Comparison of ENCODE assay signal across 29 cellular contexts in the genomic region with DNA sequence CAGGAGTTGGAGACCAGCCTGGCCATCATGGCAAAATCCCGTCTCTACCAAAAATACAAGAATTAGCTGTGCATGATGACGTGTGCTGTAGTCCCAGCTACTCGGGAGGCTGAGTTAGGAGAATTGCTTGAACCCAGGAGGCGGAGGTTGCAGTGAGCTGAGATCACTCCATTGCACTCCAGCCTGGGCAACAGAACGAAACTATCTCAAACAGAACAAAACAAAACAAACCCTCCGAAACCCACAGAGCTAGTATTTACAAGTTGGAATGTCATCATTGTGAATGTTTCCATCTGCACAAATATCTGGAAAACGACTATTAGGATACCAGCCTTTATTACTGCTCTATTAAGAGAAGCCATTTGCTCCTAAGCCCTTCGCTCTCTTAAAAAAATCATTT. TPM values are rescaled to one million over a fixed set of nuclear protein-coding genes. Genes with fewer than 3 reads are reported as not detected.
DNase-seq lines count a peak whose midpoint lies in the region; ATAC-seq, FAIRE-seq and TF ChIP-seq lines count a peak whose summit lies in the region.
"Had no signal": no experiment of that assay in that cellular context is flagged by ENCODE, and none has a peak within 500 bp of the region (broad histone marks: within the 10 kb centered on the region; RNA-seq: fewer than 3 reads in every experiment).

No MANE protein-coding gene starts in this region.

- H3K4me3 ChIP-seq in HepG2 (replicated peaks in 1 of 3; ENCODE audit: insufficient read depth in 1 of 3, low read depth in 2 of 3, low read length in 3 of 3) (no peak overlapping the region), right lobe of liver (no peak overlapping the region), esophagus squamous epithelium (no peak overlapping the region)
- H3K4me3 ChIP-seq: GM12878, left ventricle myocardium inferior, right atrium auricular region, upper lobe of right lung had no signal

- H3K27me3 Mint-ChIP-seq in naive thymus-derived CD8-positive, alpha-beta T cell = no peaks in the 10 kb centered on the region

- H3K4me1 ChIP-seq in HepG2 (ENCODE audit: insufficient read depth, low read length) (peaks cover 37% of the 10 kb centered on the region), right lobe of liver (peaks cover 0 to 12% (median 6%) of the 10 kb centered on the region in 4 donors), esophagus squamous epithelium (peaks cover 0 to 75% (median 19%) of the 10 kb centered on the region in 3 donors)

- H3K9me3 Mint-ChIP-seq in naive thymus-derived CD8-positive, alpha-beta T cell = no peaks in the 10 kb centered on the region
- H3K9me3 Mint-ChIP-seq: activated CD4-positive, alpha-beta memory T cell treated with anti-CD3 and anti-CD28 coated beads, Interleukin-2, amount 10 ng/mL, durations not matched to agents 7 days and 5 days; activated naive CD4-positive, alpha-beta T cell treated with anti-CD3 and anti-CD28 coated beads, Interleukin-2, amount 50 U/mL, for 72 hours; activated T-helper 2 cell treated with anti-CD3 and anti-CD28 coated beads, Interferon-gamma antibody, Interleukin-2, Interleukin-4, amounts not matched to agents 10 μg/mL and 5 μg/mL and 100 μg/mL, durations not matched to agents 14 hours and 24 hours and 36 hours; CD8-positive, alpha-beta T cell had no signal

- no peak overlapping the region for H3K9ac ChIP-seq in HepG2 (ENCODE audit: insufficient read depth, low read depth, low read length)

- intact Hi-C loops in HepG2 (cut with micrococcal nuclease; ENCODE audit: unreplicated experiment) (no loop called here), right lobe of liver (cut with DNase I) (no loop called here), esophagus squamous epithelium (cut with DNase I) (loop anchor here (10.0 kb wide), 1 partner anchor 163 kb away; the partner anchor contains the start of gene KRT27)

- DNase-seq in HepG2 (ENCODE audit: low spot score) (no peak), right lobe of liver (no peak), esophagus squamous epithelium (lab: John Stamatoyannopoulos, UW) (no peak), RPMI8226 (no peak)
- no peak for DNase-seq in naive thymus-derived CD8-positive, alpha-beta T cell
- DNase-seq: activated CD4-positive, alpha-beta memory T cell treated with anti-CD3 and anti-CD28 coated beads, Interleukin-2, amount 10 ng/mL, durations not matched to agents 7 days and 5 days; activated CD8-positive, alpha-beta memory T cell treated with anti-CD3 and anti-CD28 coated beads, Interleukin-2, amount 50 U/mL, for 48 hours; AML-193; CD8-positive, alpha-beta T cell; H7; head of caudate nucleus; islet precursor cell; left ventricle myocardium inferior; NCI-H2029; NCI-H526; stimulated activated CD4-positive, alpha-beta T cell treated with anti-CD3 and anti-CD28 coated beads, Interleukin-4, amount 100 ng/mL, for 24 hours; T-helper 2 cell; upper lobe of right lung had no signal

- H3K36me3 Mint-ChIP-seq in naive thymus-derived CD8-positive, alpha-beta T cell = no peaks in the 10 kb centered on the region
- H3K36me3 Mint-ChIP-seq: CD8-positive, alpha-beta T cell had no signal

- no TSS peak for BruUV-seq in HepG2 (replicated peaks; lab: Mats Ljungman, UMichigan)

- CTCF ChIA-PET in HepG2 (lab: Yijun Ruan, JAX; ENCODE audit: low intra/inter-chr PET ratio, low total read pairs) = no interaction called here

- no peak overlapping the region for H2AFZ ChIP-seq in HepG2 (ENCODE audit: low read length)

- peak overlapping the region in 3 of 10 donors; percentile 37 to 68 (median 58) for H3K4me3 Mint-ChIP-seq in naive thymus-derived CD8-positive, alpha-beta T cell
- H3K4me3 Mint-ChIP-seq: activated CD4-positive, alpha-beta memory T cell treated with anti-CD3 and anti-CD28 coated beads, Interleukin-2, amount 10 ng/mL, durations not matched to agents 7 days and 5 days had no signal

- no peaks in the 10 kb centered on the region for H3K79me2 ChIP-seq in HepG2 (ENCODE audit: insufficient read depth, low read length)

- no peak for TF ChIP-seq CTCF in HepG2 (CRISPR knock-in tag; IDR thresholded peaks at IDR 0.05)
- TF ChIP-seq CTCF in right lobe of liver (IDR thresholded peaks at IDR 0.05) = no peak
- TF ChIP-seq CTCF in esophagus squamous epithelium (IDR thresholded peaks at IDR 0.05) = no peak

- peaks cover 0 to 26% of the 10 kb centered on the region in 2 experiments; a peak in 3 of 5 replicates for H3K27me3 ChIP-seq in HepG2 (ENCODE audit: control insufficient read depth in 1 of 2, insufficient read depth in 2 of 2, low read length in 2 of 2)
- H3K27me3 ChIP-seq in right lobe of liver = no peaks in the 10 kb centered on the region
- H3K27me3 ChIP-seq in esophagus squamous epithelium = peaks cover 0 to 29% (median 0%) of the 10 kb centered on the region in 4 donors
- H3K27me3 ChIP-seq: right atrium auricular region, upper lobe of right lung had no signal

- in situ Hi-C loops in HepG2 (cut with HindIII; ENCODE audit: extremely low pct_ligation_motif_present, low pct_unique_long_range_greater_than_20kb) = no loop called here

- no peak for FAIRE-seq in HepG2 (lab: Jason Lieb, UNC)
- FAIRE-seq: A204.1, GM12878 had no signal

- H3K27ac Mint-ChIP-seq in naive thymus-derived CD8-positive, alpha-beta T cell = peak overlapping the region in 7 of 10 donors; percentile 32 to 92 (median 73)

- H3K9me3 ChIP-seq in HepG2 (ENCODE audit: low read length) (no peaks in the 10 kb centered on the region), right lobe of liver (no peaks in the 10 kb centered on the region), esophagus squamous epithelium (no peaks in the 10 kb centered on the region)
- H3K9me3 ChIP-seq: left ventricle myocardium inferior, right atrium auricular region, upper lobe of right lung had no signal

- TF ChIP-seq RAD21 in HepG2 (CRISPR knock-in tag; IDR thresholded peaks at IDR 0.05) = no peak

- TF ChIP-seq EP300 in HepG2 (IDR thresholded peaks at IDR 0.05; ENCODE audit: low read depth in 2 of 2, low read length in 2 of 2) = no peak
- no peak for TF ChIP-seq EP300 in HepG2 (CRISPR knock-in tag; IDR thresholded peaks at IDR 0.05; ENCODE audit: borderline replicate concordance)

- TF ChIP-seq POLR2A in HepG2 (IDR thresholded peaks at IDR 0.05; ENCODE audit: insufficient read depth in 1 of 2, low read depth in 2 of 2, low read length in 2 of 2) (no peak), right lobe of liver (IDR thresholded peaks at IDR 0.05) (no peak), esophagus squamous epithelium (IDR thresholded peaks at IDR 0.05) (no peak)

- H3K27ac ChIP-seq in HepG2 (ENCODE audit: extremely low read length, insufficient read depth, low read length) (no peak overlapping the region), right lobe of liver (no peak overlapping the region), esophagus squamous epithelium (peak overlapping the region in 3 of 4 donors; percentile 24 to 69 (median 51))
- H3K27ac ChIP-seq: left ventricle myocardium inferior, right atrium auricular region, upper lobe of right lung had no signal

- POLR2A ChIA-PET in HepG2 (lab: Yijun Ruan, JAX) = no interaction called here
- POLR2A ChIA-PET in naive thymus-derived CD8-positive, alpha-beta T cell (lab: Charles Lee) = interaction anchor here (0.8 to 31.1 kb wide), 4 partner anchors 25 to 134 kb away, joined by 3 to 2269 read pairs (median 4); partner anchors contain the start of gene CCR7

- peaks cover 20 to 75% (median 71%) of the 10 kb centered on the region in 4 donors for H3K4me1 Mint-ChIP-seq in naive thymus-derived CD8-positive, alpha-beta T cell

- H4K20me1 ChIP-seq in HepG2 (ENCODE audit: insufficient read depth, low read length) = no peaks in the 10 kb centered on the region

- WGBS in HepG2 (ENCODE audit: low lambda C conversion rate) = 22% methylated on average over 8 of the region's 8 CpGs
- 43% methylated on average over 5 of the region's 8 CpGs for WGBS in right lobe of liver (ENCODE audit: insufficient coverage, low coverage, low lambda C conversion rate, missing lambda C conversion rate)
- WGBS in esophagus squamous epithelium, 2 donors = 61 to 74% methylated on average over 8 of the region's 8 CpGs

- H3K36me3 ChIP-seq in HepG2 (replicated peaks in 1 of 2; ENCODE audit: control insufficient read depth in 1 of 2, insufficient read depth in 2 of 2, low read length in 2 of 2) (no peaks in the 10 kb centered on the region), right lobe of liver (no peaks in the 10 kb centered on the region), esophagus squamous epithelium (no peaks in the 10 kb centered on the region)
- H3K36me3 ChIP-seq: left ventricle myocardium inferior, right atrium auricular region, upper lobe of right lung had no signal

- no peak overlapping the region for H3K4me2 ChIP-seq in HepG2 (ENCODE audit: low read depth, low read length)

- ATAC-seq in HepG2 = no peak
- ATAC-seq in right lobe of liver = no peak
- ATAC-seq in naive thymus-derived CD8-positive, alpha-beta T cell = no peak
- ATAC-seq in GM19023 (IDR thresholded peaks at IDR 0.05; ENCODE audit: unreplicated experiment) = no peak
- no peak for ATAC-seq in esophagus mucosa
- no peak for ATAC-seq in HG03139 (IDR thresholded peaks at IDR 0.05; ENCODE audit: unreplicated experiment)
- ATAC-seq: activated CD4-positive, CD25-positive, alpha-beta regulatory T cell treated with anti-CD3 and anti-CD28 coated beads, Interleukin-2, amount 50 U/mL, for 24 hours; activated naive CD4-positive, alpha-beta T cell treated with anti-CD3 and anti-CD28 coated beads, Interleukin-2, amount 50 U/mL, for 72 hours; GM12878; Right ventricle myocardium inferior; upper lobe of right lung had no signal

RNA-seq across cellular contexts. Expression of gene SMARCE1, which starts 26.1 kb away (rescaled TPM):
- 127 and 168 TPM in 2 replicates for total RNA-seq in HepG2 (2016; rRNA removed; fragmentation: Illumina TruSeq; extraction: Trizol)
- 29.3 and 32.5 TPM in 2 replicates for total RNA-seq in HepG2 (2016; cell fraction: cytosol; rRNA removed; fragmentation: Illumina TruSeq; extraction: Trizol; ENCODE audit: low read depth)
- 131 and 158 TPM in 2 replicates for total RNA-seq in HepG2 (2016; cell fraction: insoluble cytoplasmic fraction; rRNA removed; fragmentation: Illumina TruSeq; extraction: Trizol)
- total RNA-seq in HepG2 (2016; cell fraction: membrane; rRNA removed; fragmentation: Illumina TruSeq; extraction: Trizol) = 43.0 and 52.4 TPM in 2 replicates
- 127 and 130 TPM in 2 replicates for total RNA-seq in HepG2 (2016; cell fraction: nucleus; rRNA removed; fragmentation: Illumina TruSeq; extraction: Trizol)
- 34.6 and 43.5 TPM in 2 replicates for polyA plus RNA-seq in HepG2 (2011; rRNA removed)
- polyA plus RNA-seq in HepG2 (2011; cell fraction: cytosol; rRNA removed) = 18.5 and 25.3 TPM in 2 replicates
- polyA plus RNA-seq in HepG2 (2011; cell fraction: nucleus; rRNA removed) = 28.3 and 35.1 TPM in 2 replicates
- polyA plus RNA-seq in HepG2 (2012) = 73.1 and 98.6 TPM in 2 replicates
- 23.9 and 24.7 TPM in 2 replicates for polyA plus RNA-seq in HepG2 (2016; cell fraction: cytosol; fragmentation: Illumina TruSeq; extraction: Trizol; ENCODE audit: low read depth)
- 212 and 228 TPM in 2 replicates for polyA plus RNA-seq in HepG2 (2016; cell fraction: insoluble cytoplasmic fraction; fragmentation: Illumina TruSeq; extraction: Trizol; ENCODE audit: low read depth)
- 29.4 and 33.5 TPM in 2 replicates for polyA plus RNA-seq in HepG2 (2016; cell fraction: membrane; fragmentation: Illumina TruSeq; extraction: Trizol; ENCODE audit: low read depth)
- polyA plus RNA-seq in HepG2 (2016; cell fraction: nucleus; fragmentation: Illumina TruSeq; extraction: Trizol; ENCODE audit: insufficient read depth, low read depth) = 131 and 136 TPM in 2 replicates
- 17.7 and 44.6 TPM in 2 replicates for polyA minus RNA-seq in HepG2 (2011; rRNA and poly(A)+ RNA removed; ENCODE audit: low replicate concordance)
- polyA minus RNA-seq in HepG2 (2011; cell fraction: cytosol; rRNA and poly(A)+ RNA removed) = 18.0 and 20.6 TPM in 2 replicates
- polyA minus RNA-seq in HepG2 (2011; cell fraction: nucleus; rRNA and poly(A)+ RNA removed) = 170 and 179 TPM in 2 replicates
- 10 to 100 TPM; 28.8 to 47.1 (median 33.5) TPM for total RNA-seq in right lobe of liver
- 10 to 100 TPM; 47.2 to 89.3 (median 62.5) TPM for total RNA-seq in esophagus squamous epithelium
- total RNA-seq in naive thymus-derived CD8-positive, alpha-beta T cell = 100 to 1,000 TPM in 1 of 2 experiments, 10 to 100 TPM in 1; 97.5 to 108 TPM
- 100 to 1,000 TPM; 195 to 229 (median 220) TPM for polyA plus RNA-seq in naive thymus-derived CD8-positive, alpha-beta T cell
- total RNA-seq in esophagus mucosa = 51.7 TPM

RNA-seq across cellular contexts. Expression of gene KRT222, which starts 43.4 kb away (rescaled TPM):
- not detected in 2 replicates for total RNA-seq in HepG2 (2016; rRNA removed; fragmentation: Illumina TruSeq; extraction: Trizol)
- total RNA-seq in HepG2 (2016; cell fraction: cytosol; rRNA removed; fragmentation: Illumina TruSeq; extraction: Trizol; ENCODE audit: low read depth) = not detected in 2 replicates
- total RNA-seq in HepG2 (2016; cell fraction: insoluble cytoplasmic fraction; rRNA removed; fragmentation: Illumina TruSeq; extraction: Trizol) = not detected in 2 replicates
- not detected in 2 replicates for total RNA-seq in HepG2 (2016; cell fraction: membrane; rRNA removed; fragmentation: Illumina TruSeq; extraction: Trizol)
- not detected in 2 replicates for total RNA-seq in HepG2 (2016; cell fraction: nucleus; rRNA removed; fragmentation: Illumina TruSeq; extraction: Trizol)
- polyA plus RNA-seq in HepG2 (2011; rRNA removed) = not detected in 2 replicates
- polyA plus RNA-seq in HepG2 (2011; cell fraction: cytosol; rRNA removed) = not detected in 2 replicates
- polyA plus RNA-seq in HepG2 (2011; cell fraction: nucleus; rRNA removed) = not detected in 2 replicates
- polyA plus RNA-seq in HepG2 (2012) = not detected in 2 replicates
- not detected in 2 replicates for polyA plus RNA-seq in HepG2 (2016; cell fraction: cytosol; fragmentation: Illumina TruSeq; extraction: Trizol; ENCODE audit: low read depth)
- not detected in 2 replicates for polyA plus RNA-seq in HepG2 (2016; cell fraction: insoluble cytoplasmic fraction; fragmentation: Illumina TruSeq; extraction: Trizol; ENCODE audit: low read depth)
- not detected in 2 replicates for polyA plus RNA-seq in HepG2 (2016; cell fraction: membrane; fragmentation: Illumina TruSeq; extraction: Trizol; ENCODE audit: low read depth)
- not detected in 2 replicates for polyA plus RNA-seq in HepG2 (2016; cell fraction: nucleus; fragmentation: Illumina TruSeq; extraction: Trizol; ENCODE audit: insufficient read depth, low read depth)
- not detected in 2 replicates for polyA minus RNA-seq in HepG2 (2011; rRNA and poly(A)+ RNA removed; ENCODE audit: low replicate concordance)
- polyA minus RNA-seq in HepG2 (2011; cell fraction: cytosol; rRNA and poly(A)+ RNA removed) = not detected in 2 replicates
- not detected in 2 replicates for polyA minus RNA-seq in HepG2 (2011; cell fraction: nucleus; rRNA and poly(A)+ RNA removed)
- total RNA-seq in right lobe of liver = 1 to 10 TPM; 1.2 to 3.2 (median 1.9) TPM
- 1 to 10 TPM in 2 of 4 donors, under 1 TPM in 1, not detected in 1; 0.79 to 1.8 (median 1.3) TPM for total RNA-seq in esophagus squamous epithelium
- not detected for total RNA-seq in naive thymus-derived CD8-positive, alpha-beta T cell
- polyA plus RNA-seq in naive thymus-derived CD8-positive, alpha-beta T cell = under 1 TPM in 1 of 3 donors, not detected in 2; 0.09 TPM
- total RNA-seq in esophagus mucosa = 0.20 TPM
- total RNA-seq: activated CD4-positive, alpha-beta memory T cell treated with anti-CD3 and anti-CD28 coated beads, Interleukin-2, amount 10 ng/mL, durations not matched to agents 7 days and 5 days; activated naive CD4-positive, alpha-beta T cell treated with anti-CD3 and anti-CD28 coated beads, Interleukin-2, amount 50 U/mL, for 72 hours; CD8-positive, alpha-beta T cell; Daoy had no signal

RNA-seq across cellular contexts. Expression of gene CCR7, which starts 56.3 kb away (rescaled TPM):
- total RNA-seq in HepG2 (2016; rRNA removed; fragmentation: Illumina TruSeq; extraction: Trizol) (0.04 TPM in 1 of 2 replicates, not detected in the other), right lobe of liver (under 1 TPM in 4 of 6 experiments, not detected in 2; 0.12 to 0.58 (median 0.28) TPM), esophagus squamous epithelium (under 1 TPM in 3 of 4 donors, not detected in 1; 0.12 to 0.95 (median 0.53) TPM), esophagus mucosa (0.48 TPM)
- not detected in 2 replicates for total RNA-seq in HepG2 (2016; cell fraction: cytosol; rRNA removed; fragmentation: Illumina TruSeq; extraction: Trizol; ENCODE audit: low read depth)
- 0.09 TPM in 1 of 2 replicates, not detected in the other for total RNA-seq in HepG2 (2016; cell fraction: insoluble cytoplasmic fraction; rRNA removed; fragmentation: Illumina TruSeq; extraction: Trizol)
- total RNA-seq in HepG2 (2016; cell fraction: membrane; rRNA removed; fragmentation: Illumina TruSeq; extraction: Trizol) = not detected in 2 replicates
- total RNA-seq in HepG2 (2016; cell fraction: nucleus; rRNA removed; fragmentation: Illumina TruSeq; extraction: Trizol) = not detected in 2 replicates
- polyA plus RNA-seq in HepG2 (2011; rRNA removed) = 0.53 and 0.55 TPM in 2 replicates
- polyA plus RNA-seq in HepG2 (2011; cell fraction: cytosol; rRNA removed) = 0.59 and 0.70 TPM in 2 replicates
- 0.31 and 1.1 TPM in 2 replicates for polyA plus RNA-seq in HepG2 (2011; cell fraction: nucleus; rRNA removed)
- polyA plus RNA-seq in HepG2 (2012) = 1.1 and 1.5 TPM in 2 replicates
- not detected in 2 replicates for polyA plus RNA-seq in HepG2 (2016; cell fraction: cytosol; fragmentation: Illumina TruSeq; extraction: Trizol; ENCODE audit: low read depth)
- polyA plus RNA-seq in HepG2 (2016; cell fraction: insoluble cytoplasmic fraction; fragmentation: Illumina TruSeq; extraction: Trizol; ENCODE audit: low read depth) = not detected in 2 replicates
- polyA plus RNA-seq in HepG2 (2016; cell fraction: membrane; fragmentation: Illumina TruSeq; extraction: Trizol; ENCODE audit: low read depth) = not detected in 2 replicates
- polyA plus RNA-seq in HepG2 (2016; cell fraction: nucleus; fragmentation: Illumina TruSeq; extraction: Trizol; ENCODE audit: insufficient read depth, low read depth) = not detected in 2 replicates
- polyA minus RNA-seq in HepG2 (2011; rRNA and poly(A)+ RNA removed; ENCODE audit: low replicate concordance) = 1.4 and 3.5 TPM in 2 replicates
- polyA minus RNA-seq in HepG2 (2011; cell fraction: cytosol; rRNA and poly(A)+ RNA removed) = 0.40 TPM in 1 of 2 replicates, not detected in the other
- 0.37 TPM in 1 of 2 replicates, not detected in the other for polyA minus RNA-seq in HepG2 (2011; cell fraction: nucleus; rRNA and poly(A)+ RNA removed)
- total RNA-seq in naive thymus-derived CD8-positive, alpha-beta T cell = 100 to 1,000 TPM; 571 to 574 TPM
- 1,000 to 10,000 TPM in 2 of 3 donors, 100 to 1,000 TPM in 1; 897 to 2,008 (median 1,531) TPM for polyA plus RNA-seq in naive thymus-derived CD8-positive, alpha-beta T cell
- total RNA-seq: Daoy, left ventricle myocardium inferior, Right ventricle myocardium inferior had no signal

Comparison
In these comparisons a context has a peak if more than half of its experiments do, and no peak if none do; other contexts are left out.
1. H3K27ac ChIP-seq: peak in esophagus squamous epithelium (3 of 4); none in HepG2 (single experiment) and right lobe of liver (0 of 3).
2. RNA of gene CCR7, which starts 56.3 kb away (total RNA-seq): 571 to 574 TPM in naive thymus-derived CD8-positive, alpha-beta T cell; 0.12 to 0.95 TPM in esophagus squamous epithelium, 0.48 TPM in esophagus mucosa (single experiment), 0.12 to 0.58 TPM in right lobe of liver and 0.04 to 0.09 TPM in HepG2; every median in the first group is over 100 times any median in the second.